ENCODE assay signal across 8 cellular contexts in the genomic region with DNA sequence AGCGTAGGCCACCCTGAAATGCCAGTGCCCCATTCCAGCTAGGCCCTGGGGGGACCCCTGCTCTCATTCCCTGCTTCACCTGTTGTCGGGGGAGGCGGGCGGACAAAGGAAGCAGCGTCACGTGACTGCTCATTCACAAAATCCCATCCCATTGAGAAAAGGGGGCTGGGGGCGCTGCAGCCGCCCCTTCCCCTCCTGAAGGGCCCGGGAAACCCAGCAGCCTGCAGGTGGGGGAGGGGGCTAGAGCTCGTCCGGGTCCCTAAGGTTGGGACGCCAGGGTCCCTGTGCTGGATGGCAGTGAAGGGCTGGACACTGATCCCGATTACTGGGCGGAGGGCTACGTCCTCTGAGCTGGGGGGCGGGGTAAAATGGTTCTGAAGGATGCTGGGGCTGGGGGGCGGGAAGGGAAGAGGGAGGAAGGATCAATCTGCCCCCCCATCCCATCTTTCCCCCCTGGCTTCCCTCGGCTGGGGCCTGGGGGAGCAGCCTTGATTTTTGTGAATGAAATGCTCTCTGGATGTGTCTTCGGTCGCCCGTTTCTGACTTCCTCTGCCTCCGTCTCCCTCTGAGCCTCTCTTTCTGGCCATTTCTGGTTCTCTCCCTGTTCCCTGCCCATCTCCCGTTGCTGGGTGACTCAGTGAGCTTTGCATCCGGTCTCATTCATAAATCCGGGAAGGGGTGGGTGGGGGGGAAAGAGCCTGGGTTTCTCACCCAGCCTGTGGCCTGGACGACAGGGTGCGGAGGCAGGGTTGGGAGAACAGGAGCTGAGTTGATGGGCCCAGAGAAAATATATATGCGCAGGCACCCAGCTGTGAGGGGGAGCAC. TPM values are rescaled to one million over a fixed set of nuclear protein-coding genes. Genes with fewer than 3 reads are reported as not detected.
DNase-seq lines count a peak whose midpoint lies in the region; ATAC-seq and TF ChIP-seq lines count a peak whose summit lies in the region.

No MANE protein-coding gene starts in this region.

- H3K27ac Mint-ChIP-seq in activated T-helper 2 cell treated with anti-CD3 and anti-CD28 coated beads, Interferon-gamma antibody, Interleukin-2, Interleukin-4, amounts not matched to agents 10 μg/mL and 5 μg/mL and 100 μg/mL, durations not matched to agents 14 hours and 24 hours and 36 hours: no peak overlapping the region

- no peaks in the 10 kb centered on the region for H3K79me2 ChIP-seq in hepatocyte

- H3K4me3 ChIP-seq in BJ (ENCODE audit: low read depth, low read length) (peak overlapping the region; percentile 91), HFF-Myc (replicated peaks; ENCODE audit: low read depth, low read length) (peak overlapping the region; percentile 79), hepatocyte (peak overlapping the region; percentile 77), spleen (peak overlapping the region in 6 of 8 donors; percentile 33 to 73 (median 46))

- peak overlapping the region; percentile 42 for H3K27ac ChIP-seq in hepatocyte
- peak overlapping the region in 1 of 8 donors; percentile 11 for H3K27ac ChIP-seq in spleen

- CTCF ChIA-PET in BJ (lab: Yijun Ruan, JAX): interaction anchor here (1.7 to 3.6 kb wide), 3 partner anchors 14 to 487 kb away, joined by 6 to 20 read pairs (median 11); a partner anchor contains a TSS

- H3K36me3 ChIP-seq in BJ (ENCODE audit: control insufficient read depth, insufficient read depth, low read length) (peaks cover 20% of the 10 kb centered on the region), hepatocyte (replicated peaks; ENCODE audit: insufficient read depth, low read depth) (no peaks in the 10 kb centered on the region), spleen (peaks cover 0 to 21% (median 7%) of the 10 kb centered on the region in 6 donors)

- no peak for ATAC-seq in GM21447 (IDR thresholded peaks at IDR 0.05; ENCODE audit: unreplicated experiment)

- peaks cover 15% of the 10 kb centered on the region for H3K36me3 Mint-ChIP-seq in activated T-helper 2 cell treated with anti-CD3 and anti-CD28 coated beads, Interferon-gamma antibody, Interleukin-2, Interleukin-4, amounts not matched to agents 10 μg/mL and 5 μg/mL and 100 μg/mL, durations not matched to agents 14 hours and 24 hours and 36 hours (ENCODE audit: low read depth)

- TF ChIP-seq CTCF in BJ (IDR thresholded peaks at IDR 0.05; ENCODE audit: insufficient read depth, low read depth, low read length) (no peak), HFF-Myc (IDR thresholded peaks at IDR 0.05; ENCODE audit: low read depth, low read length, missing control alignments) (no peak), hepatocyte (IDR thresholded peaks at IDR 0.05; ENCODE audit: poor library complexity) (no peak), spleen (IDR thresholded peaks at IDR 0.05 in 8 of 11, conservative IDR thresholded peaks at IDR 0.05 in 3 of 11) (no peak)

- H3K4me1 Mint-ChIP-seq in activated T-helper 2 cell treated with anti-CD3 and anti-CD28 coated beads, Interferon-gamma antibody, Interleukin-2, Interleukin-4, amounts not matched to agents 10 μg/mL and 5 μg/mL and 100 μg/mL, durations not matched to agents 14 hours and 24 hours and 36 hours (ENCODE audit: low read depth): peaks cover 18% of the 10 kb centered on the region

- no peaks in the 10 kb centered on the region for H3K27me3 ChIP-seq in BJ (ENCODE audit: control insufficient read depth, insufficient read depth, low read length)
- no peaks in the 10 kb centered on the region for H3K27me3 ChIP-seq in hepatocyte
- H3K27me3 ChIP-seq in spleen (replicated peaks in 1 of 7): peaks cover 0 to 90% (median 51%) of the 10 kb centered on the region in 7 donors

- POLR2A ChIA-PET in BJ (lab: Charles Lee): interaction anchor here (0.8 to 1.4 kb wide), 2 partner anchors 15 to 599 kb away, joined by 3 to 23 read pairs; a partner anchor contains a TSS

- H3K9me3 Mint-ChIP-seq in activated T-helper 2 cell treated with anti-CD3 and anti-CD28 coated beads, Interferon-gamma antibody, Interleukin-2, Interleukin-4, amounts not matched to agents 10 μg/mL and 5 μg/mL and 100 μg/mL, durations not matched to agents 14 hours and 24 hours and 36 hours: no peaks in the 10 kb centered on the region

- WGBS in hepatocyte (ENCODE audit: low lambda C conversion rate, missing lambda C conversion rate): 5% methylated on average over 25 of the region's 28 CpGs
- 5 to 10% (median 6%) methylated on average over 20 to 28 of the region's 28 CpGs for WGBS in spleen, 5 donors

- peak overlapping the region; percentile 54 for H3K4me3 Mint-ChIP-seq in activated T-helper 2 cell treated with anti-CD3 and anti-CD28 coated beads, Interferon-gamma antibody, Interleukin-2, Interleukin-4, amounts not matched to agents 10 μg/mL and 5 μg/mL and 100 μg/mL, durations not matched to agents 14 hours and 24 hours and 36 hours (ENCODE audit: low read depth)

- H3K4me1 ChIP-seq in hepatocyte (ENCODE audit: insufficient read depth) (peaks cover 12% of the 10 kb centered on the region), spleen (peaks cover 30 to 53% (median 42%) of the 10 kb centered on the region in 6 donors)

- intact Hi-C loops in activated T-helper 2 cell treated with anti-CD3 and anti-CD28 coated beads, Interferon-gamma antibody, Interleukin-2, Interleukin-4, amounts not matched to agents 10 μg/mL and 5 μg/mL and 100 μg/mL, durations not matched to agents 14 hours and 24 hours and 36 hours (cut with micrococcal nuclease): loop anchor here (5.0 kb wide), 1 partner anchor 157 kb away; no protein-coding TSS in a partner anchor
- intact Hi-C loops in spleen (cut with DNase I; ENCODE audit: low total_unique reads): no loop called here

- H2AFZ ChIP-seq in hepatocyte: peak overlapping the region; percentile 70

- H4K20me1 ChIP-seq in hepatocyte (ENCODE audit: insufficient read depth, poor library complexity, severe bottlenecking): no peaks in the 10 kb centered on the region

- H3K27me3 Mint-ChIP-seq in activated T-helper 2 cell treated with anti-CD3 and anti-CD28 coated beads, Interferon-gamma antibody, Interleukin-2, Interleukin-4, amounts not matched to agents 10 μg/mL and 5 μg/mL and 100 μg/mL, durations not matched to agents 14 hours and 24 hours and 36 hours (ENCODE audit: low read depth): peaks cover 25% of the 10 kb centered on the region

- TF ChIP-seq POLR2A in spleen (IDR thresholded peaks at IDR 0.05): no peak

- DNase-seq in BJ (ENCODE audit: low read depth) (no peak), HFF-Myc (ENCODE audit: extremely low read depth, low read depth) (peak; percentile 59), hepatocyte (ENCODE audit: low spot score) (peak; percentile 58), spleen (no peak)
- DNase-seq in activated T-helper 2 cell treated with anti-CD3 and anti-CD28 coated beads, Interferon-gamma antibody, Interleukin-2, Interleukin-4, amounts not matched to agents 10 μg/mL and 5 μg/mL and 100 μg/mL, durations not matched to agents 14 hours and 24 hours and 36 hours (ENCODE audit: low spot score): no peak
- no peak for DNase-seq in stimulated activated CD4-positive, alpha-beta T cell treated with anti-CD3 and anti-CD28 coated beads, Interleukin-2, amount 100 ng/mL, for 24 hours
- DNase-seq in stimulated activated CD4-positive, alpha-beta T cell treated with anti-CD3 and anti-CD28 coated beads, Interleukin-1b, Interleukin-23, amount 100 ng/mL, for 48 hours: no peak

- peak overlapping the region; percentile 94 for H3K4me2 ChIP-seq in hepatocyte

- H3K9me3 ChIP-seq in hepatocyte (ENCODE audit: low read depth): no peaks in the 10 kb centered on the region
- no peaks in the 10 kb centered on the region for H3K9me3 ChIP-seq in spleen

- no peaks in the 10 kb centered on the region for H3K9me2 ChIP-seq in hepatocyte (replicated peaks; ENCODE audit: insufficient read depth)

RNA-seq across cellular contexts. Expression of a gene that starts 0.8 kb away (rescaled TPM):
- polyA plus RNA-seq in BJ (2011; rRNA removed): 4.2 and 5.9 TPM in 2 replicates
- 4.2 and 6.9 TPM in 2 replicates for polyA minus RNA-seq in BJ (2011; rRNA and poly(A)+ RNA removed)
- total RNA-seq in activated T-helper 2 cell treated with anti-CD3 and anti-CD28 coated beads, Interferon-gamma antibody, Interleukin-2, Interleukin-4, amounts not matched to agents 10 μg/mL and 5 μg/mL and 100 μg/mL, durations not matched to agents 14 hours and 24 hours and 36 hours: 3.2 TPM in 2 replicates
- total RNA-seq in hepatocyte: 0.68 and 4.0 TPM in 2 replicates
- polyA plus RNA-seq in hepatocyte: 2.3 and 3.9 TPM in 2 replicates
- 1 to 10 TPM in 1 of 7 donors, under 1 TPM in 5, not detected in 1; 0.14 to 1.2 (median 0.47) TPM for total RNA-seq in spleen
- under 1 TPM; 0.03 to 0.46 (median 0.45) TPM for polyA plus RNA-seq in spleen

RNA-seq across cellular contexts. Expression of a gene that starts 1.5 kb away (rescaled TPM):
- polyA plus RNA-seq in BJ (2011; rRNA removed) (0.44 and 0.64 TPM in 2 replicates), hepatocyte (1.1 and 1.6 TPM in 2 replicates), spleen (under 1 TPM in 2 of 3 donors, not detected in 1; 0.08 to 0.19 TPM)
- not detected in 2 replicates for polyA minus RNA-seq in BJ (2011; rRNA and poly(A)+ RNA removed)
- 0.71 TPM in 1 of 2 replicates, not detected in the other for total RNA-seq in activated T-helper 2 cell treated with anti-CD3 and anti-CD28 coated beads, Interferon-gamma antibody, Interleukin-2, Interleukin-4, amounts not matched to agents 10 μg/mL and 5 μg/mL and 100 μg/mL, durations not matched to agents 14 hours and 24 hours and 36 hours
- total RNA-seq in hepatocyte (0.12 and 0.60 TPM in 2 replicates), spleen (not detected)

RNA-seq across cellular contexts. Expression of a gene that starts 13.6 kb away (rescaled TPM):
- polyA plus RNA-seq in BJ (2011; rRNA removed): 9.9 and 12.2 TPM in 2 replicates
- 4.9 and 7.1 TPM in 2 replicates for polyA minus RNA-seq in BJ (2011; rRNA and poly(A)+ RNA removed)
- 32.7 and 34.5 TPM in 2 replicates for total RNA-seq in activated T-helper 2 cell treated with anti-CD3 and anti-CD28 coated beads, Interferon-gamma antibody, Interleukin-2, Interleukin-4, amounts not matched to agents 10 μg/mL and 5 μg/mL and 100 μg/mL, durations not matched to agents 14 hours and 24 hours and 36 hours
- 9.9 and 17.3 TPM in 2 replicates for total RNA-seq in hepatocyte
- 20.2 and 27.7 TPM in 2 replicates for polyA plus RNA-seq in hepatocyte
- total RNA-seq in spleen: 10 to 100 TPM; 18.0 to 26.1 (median 20.4) TPM
- 10 to 100 TPM; 25.2 to 27.4 (median 26.1) TPM for polyA plus RNA-seq in spleen

RNA-seq across cellular contexts. Expression of a gene that starts 14.9 kb away (rescaled TPM):
- polyA plus RNA-seq in BJ (2011; rRNA removed) (583 and 662 TPM in 2 replicates), hepatocyte (278 and 312 TPM in 2 replicates), spleen (10 to 100 TPM; 39.0 to 68.1 (median 64.2) TPM)
- polyA minus RNA-seq in BJ (2011; rRNA and poly(A)+ RNA removed): 169 and 320 TPM in 2 replicates
- 286 and 299 TPM in 2 replicates for total RNA-seq in activated T-helper 2 cell treated with anti-CD3 and anti-CD28 coated beads, Interferon-gamma antibody, Interleukin-2, Interleukin-4, amounts not matched to agents 10 μg/mL and 5 μg/mL and 100 μg/mL, durations not matched to agents 14 hours and 24 hours and 36 hours
- total RNA-seq in hepatocyte (250 and 263 TPM in 2 replicates), spleen (100 to 1,000 TPM in 3 of 7 donors, 10 to 100 TPM in 4; 80.1 to 144 (median 85.1) TPM)

RNA-seq across cellular contexts. Expression of a gene that starts 36.7 kb away (rescaled TPM):
- polyA plus RNA-seq in BJ (2011; rRNA removed): not detected in 2 replicates
- polyA minus RNA-seq in BJ (2011; rRNA and poly(A)+ RNA removed): not detected in 2 replicates
- total RNA-seq in activated T-helper 2 cell treated with anti-CD3 and anti-CD28 coated beads, Interferon-gamma antibody, Interleukin-2, Interleukin-4, amounts not matched to agents 10 μg/mL and 5 μg/mL and 100 μg/mL, durations not matched to agents 14 hours and 24 hours and 36 hours: 17.6 and 20.0 TPM in 2 replicates
- 0.07 and 0.36 TPM in 2 replicates for total RNA-seq in hepatocyte
- polyA plus RNA-seq in hepatocyte: 0.44 TPM in 1 of 2 replicates, not detected in the other
- 10 to 100 TPM; 15.6 to 59.9 (median 32.1) TPM for total RNA-seq in spleen
- 1 to 10 TPM; 1.7 to 7.4 (median 6.7) TPM for polyA plus RNA-seq in spleen

Comparison
In these comparisons a context has a peak if more than half of its experiments do, and no peak if none do; other contexts are left out.
1. DNase-seq: peak in HFF-Myc (single experiment) and hepatocyte (single experiment); none in BJ (single experiment), activated T-helper 2 cell treated with anti-CD3 and anti-CD28 coated beads, Interferon-gamma antibody, Interleukin-2, Interleukin-4, amounts not matched to agents 10 μg/mL and 5 μg/mL and 100 μg/mL, durations not matched to agents 14 hours and 24 hours and 36 hours (single experiment), spleen (single experiment), stimulated activated CD4-positive, alpha-beta T cell treated with anti-CD3 and anti-CD28 coated beads, Interleukin-2, amount 100 ng/mL, for 24 hours (0 of 2) and stimulated activated CD4-positive, alpha-beta T cell treated with anti-CD3 and anti-CD28 coated beads, Interleukin-1b, Interleukin-23, amount 100 ng/mL, for 48 hours (single experiment).
2. Peak in every context shown above with its lines, with median percentiles within 50 percentile points of each other: H3K4me3 ChIP-seq.